Comparison of ENCODE assay signal across 8 cellular contexts in genomic region chr16:1781254-1781653, GRCh38. TPM values are rescaled to one million over a fixed set of nuclear protein-coding genes. Genes with fewer than 3 reads are reported as not detected.
DNase-seq lines count a peak whose midpoint lies in the region; ATAC-seq and TF ChIP-seq lines count a peak whose summit lies in the region.

No MANE protein-coding gene starts in this region.

- no peak for DNase-seq in iPS DF 6.9 (ENCODE audit: low read depth, low spot score)
- no peak for DNase-seq in smooth muscle cell (lab: John Stamatoyannopoulos, UW; ENCODE audit: unreplicated experiment)
- no peak for DNase-seq in kidney glomerular epithelial cell (lab: John Stamatoyannopoulos, UW)
- no peak for DNase-seq in RPMI8226
- no peak for DNase-seq in activated CD4-positive, CD25-positive, alpha-beta regulatory T cell (lab: John Stamatoyannopoulos, UW)

- no peaks in the 10 kb centered on the region for H3K36me3 Mint-ChIP-seq in activated naive CD8-positive, alpha-beta T cell

- no peaks in the 10 kb centered on the region for H3K9me3 ChIP-seq in HEK293 (ENCODE audit: control insufficient read depth, insufficient read depth, low read depth, low read length)
- no peaks in the 10 kb centered on the region for H3K9me3 ChIP-seq in iPS DF 6.9 (ENCODE audit: control insufficient read depth, insufficient read depth, low read length)
- no peaks in the 10 kb centered on the region for H3K9me3 ChIP-seq in smooth muscle cell (replicated peaks; ENCODE audit: low read depth)

- no peaks in the 10 kb centered on the region for H3K27me3 ChIP-seq in iPS DF 6.9 (ENCODE audit: control insufficient read depth, insufficient read depth, low read length)
- H3K27me3 ChIP-seq in smooth muscle cell (ENCODE audit: low read depth) = no peaks in the 10 kb centered on the region

- peaks cover 20% of the 10 kb centered on the region for H3K4me1 Mint-ChIP-seq in activated naive CD8-positive, alpha-beta T cell (ENCODE audit: low read depth)

- H3K4me3 Mint-ChIP-seq in activated naive CD8-positive, alpha-beta T cell = peak overlapping the region; percentile 86

- H3K27ac Mint-ChIP-seq in activated naive CD8-positive, alpha-beta T cell = peak overlapping the region; percentile 76

- peak overlapping the region; percentile 99 for H3K4me2 ChIP-seq in smooth muscle cell

- H3K4me3 ChIP-seq in HEK293 (ENCODE audit: low read depth, low read length) (peak overlapping the region; percentile 90), iPS DF 6.9 (ENCODE audit: low read length) (peak overlapping the region; percentile 92; the same call in 1 of the 2 replicates), smooth muscle cell (peak overlapping the region; percentile 92)

- TF ChIP-seq CTCF in HEK293 (tag by site-specific recombination; IDR thresholded peaks at IDR 0.05) = no peak
- no peak for TF ChIP-seq CTCF in smooth muscle cell (IDR thresholded peaks at IDR 0.05; ENCODE audit: borderline replicate concordance, insufficient read depth, poor library complexity, severe bottlenecking)

- POLR2A ChIA-PET in HEK293 (lab: Yijun Ruan, JAX) = interaction anchor here (1.8 to 5.2 kb wide), 5 partner anchors 11 to 374 kb away, joined by 14 to 113 read pairs (median 19); partner anchors contain the start of genes EME2, IGFALS, MAPK8IP3 and MRPS34

- ATAC-seq in GM18907 (IDR thresholded peaks at IDR 0.05; ENCODE audit: unreplicated experiment) = no peak

- CTCF ChIA-PET in HEK293 (lab: Yijun Ruan, JAX) = interaction anchor here (0.7 kb wide), 1 partner anchor 208 kb away, joined by 3 read pairs; no protein-coding TSS in a partner anchor

- no peak overlapping the region for H2AFZ ChIP-seq in smooth muscle cell (ENCODE audit: low read depth)

- H3K9ac ChIP-seq in smooth muscle cell (ENCODE audit: low read depth) = no peak overlapping the region

- peaks cover 15 to 63% of the 10 kb centered on the region in 2 experiments; a peak in 2 of 3 replicates for H3K36me3 ChIP-seq in HEK293 (ENCODE audit: control insufficient read depth in 2 of 2, insufficient read depth in 1 of 2, low read length in 2 of 2)
- H3K36me3 ChIP-seq in iPS DF 6.9 (ENCODE audit: control insufficient read depth, insufficient read depth, low read length) = peaks cover 20% of the 10 kb centered on the region
- no peaks in the 10 kb centered on the region for H3K36me3 ChIP-seq in smooth muscle cell (ENCODE audit: low read depth)

- H3K4me1 ChIP-seq in HEK293 (ENCODE audit: control insufficient read depth, insufficient read depth, low read length) = peaks cover 6% of the 10 kb centered on the region
- no peaks in the 10 kb centered on the region for H3K4me1 ChIP-seq in iPS DF 6.9 (ENCODE audit: control insufficient read depth, insufficient read depth, low read length)
- peaks cover 4% of the 10 kb centered on the region for H3K4me1 ChIP-seq in smooth muscle cell (ENCODE audit: low read depth)

- H3K27me3 Mint-ChIP-seq in activated naive CD8-positive, alpha-beta T cell = no peaks in the 10 kb centered on the region

- H3K27ac ChIP-seq in HEK293 (ENCODE audit: extremely low read depth, low read depth, low read length) = peak overlapping the region; percentile 87
- H3K27ac ChIP-seq in iPS DF 6.9 (ENCODE audit: low read length) = no peak overlapping the region
- H3K27ac ChIP-seq in smooth muscle cell (ENCODE audit: low read depth) = no peak overlapping the region

- H3K9me3 Mint-ChIP-seq in activated naive CD8-positive, alpha-beta T cell (ENCODE audit: low read depth) = no peaks in the 10 kb centered on the region

- no CpG with 5 or more reads among the region's 20 CpGs for WGBS in iPS DF 6.9 (ENCODE audit: insufficient coverage, insufficient read length)
- WGBS in smooth muscle cell (ENCODE audit: low lambda C conversion rate) = 84% methylated on average over 20 of the region's 20 CpGs

- H4K20me1 ChIP-seq in smooth muscle cell (ENCODE audit: low read depth) = peaks cover 43% of the 10 kb centered on the region

- H3K79me2 ChIP-seq in smooth muscle cell (ENCODE audit: low read depth) = peaks cover 32% of the 10 kb centered on the region

- H3F3A ChIP-seq in smooth muscle cell (ENCODE audit: low read depth) = peaks cover 7% of the 10 kb centered on the region

TF ChIP-seq in HEK293, 187 proteins besides CTCF, POLR2A, EP300 and RAD21:
- no peak for TF ChIP-seq ZNF404 (tag by site-specific recombination; IDR thresholded peaks at IDR 0.05)
- no peak for TF ChIP-seq ZNF514 (tag by site-specific recombination; IDR thresholded peaks at IDR 0.05)
- peak; percentile 66; the same call in 1 of the 2 replicates for TF ChIP-seq ZBTB6 (tag by site-specific recombination; IDR thresholded peaks at IDR 0.05)

RNA-seq across cellular contexts. Expression of gene SPSB3, which starts 1.1 kb away (rescaled TPM):
- 23.0 and 25.1 TPM in 2 replicates for total RNA-seq in smooth muscle cell
- 49.8 and 60.3 TPM in 2 replicates for polyA plus RNA-seq in smooth muscle cell

RNA-seq across cellular contexts. Expression of gene NUBP2, which starts 1.5 kb away (rescaled TPM):
- total RNA-seq in smooth muscle cell = 32.9 and 48.0 TPM in 2 replicates
- polyA plus RNA-seq in smooth muscle cell = 80.8 and 86.7 TPM in 2 replicates

RNA-seq across cellular contexts. Expression of gene MRPS34, which starts 8.3 kb away (rescaled TPM):
- total RNA-seq in smooth muscle cell = 56.7 and 62.9 TPM in 2 replicates
- 111 and 122 TPM in 2 replicates for polyA plus RNA-seq in smooth muscle cell

RNA-seq across cellular contexts. Expression of gene EME2, which starts 8.6 kb away (rescaled TPM):
- 3.6 and 4.4 TPM in 2 replicates for total RNA-seq in smooth muscle cell
- 3.8 and 7.6 TPM in 2 replicates for polyA plus RNA-seq in smooth muscle cell

RNA-seq across cellular contexts. Expression of gene NME3, which starts 9.9 kb away (rescaled TPM):
- total RNA-seq in smooth muscle cell = 38.0 and 56.7 TPM in 2 replicates
- 85.4 and 94.3 TPM in 2 replicates for polyA plus RNA-seq in smooth muscle cell
